In the genomic region with DNA sequence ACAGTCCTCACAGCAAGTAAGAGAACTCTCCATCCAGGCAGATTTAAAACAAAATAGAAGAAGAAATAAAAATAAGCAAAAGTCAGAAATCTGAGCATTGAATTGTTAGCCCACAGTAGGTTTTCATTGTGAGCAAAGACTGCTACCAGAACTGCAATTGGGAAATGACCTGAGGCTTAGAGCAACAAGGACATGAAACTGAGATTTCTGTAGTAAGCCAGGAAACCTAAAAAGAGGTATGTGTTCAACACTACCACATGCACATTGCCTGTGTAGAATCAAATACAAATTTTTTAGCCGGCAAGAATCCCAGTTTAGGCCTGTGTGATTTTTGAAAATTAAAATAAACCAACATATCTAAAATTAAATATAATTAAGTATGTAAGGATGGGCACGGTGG, we compare ENCODE assay signal across 7 cellular contexts.
"Had no signal": no experiment of that assay in that cellular context is flagged by ENCODE, and none has a peak within 500 bp of the region (broad histone marks: within the 10 kb centered on the region; RNA-seq: fewer than 3 reads in every experiment).

No MANE protein-coding gene starts in this region.

- H3K4me2 ChIP-seq: KMS-11 had no signal

- H3K4me3 ChIP-seq: K562 had no signal

- H3K27ac ChIP-seq: HL-60, KMS-11 had no signal

- H3K9ac ChIP-seq: KMS-11 had no signal

- DNase-seq: IMR-90, KBM-7, KG1 had no signal

- ATAC-seq: HepG2, K562 had no signal
